Comparison of ENCODE assay signal across 1 cellular context in genomic region chr15:65115542-65115941, GRCh38.
TF ChIP-seq lines count a peak whose summit lies in the region.

No MANE protein-coding gene starts in this region.

TF ChIP-seq in K562, 482 proteins besides CTCF, POLR2A, EP300 and RAD21:
- TF ChIP-seq SAFB (IDR thresholded peaks at IDR 0.05; ENCODE audit: borderline replicate concordance, low read depth, low read length) = no peak
- no peak for TF ChIP-seq ARID3B (CRISPR knock-in tag; IDR thresholded peaks at IDR 0.05; ENCODE audit: borderline replicate concordance)
- no peak for TF ChIP-seq MYC (IDR thresholded peaks at IDR 0.05; ENCODE audit: low read depth, low read length)
- TF ChIP-seq MYC (CRISPR knock-in tag; IDR thresholded peaks at IDR 0.05; ENCODE audit: borderline replicate concordance, low read depth) = no peak
